ENCODE assay signal across 1 cellular context in the genomic region with DNA sequence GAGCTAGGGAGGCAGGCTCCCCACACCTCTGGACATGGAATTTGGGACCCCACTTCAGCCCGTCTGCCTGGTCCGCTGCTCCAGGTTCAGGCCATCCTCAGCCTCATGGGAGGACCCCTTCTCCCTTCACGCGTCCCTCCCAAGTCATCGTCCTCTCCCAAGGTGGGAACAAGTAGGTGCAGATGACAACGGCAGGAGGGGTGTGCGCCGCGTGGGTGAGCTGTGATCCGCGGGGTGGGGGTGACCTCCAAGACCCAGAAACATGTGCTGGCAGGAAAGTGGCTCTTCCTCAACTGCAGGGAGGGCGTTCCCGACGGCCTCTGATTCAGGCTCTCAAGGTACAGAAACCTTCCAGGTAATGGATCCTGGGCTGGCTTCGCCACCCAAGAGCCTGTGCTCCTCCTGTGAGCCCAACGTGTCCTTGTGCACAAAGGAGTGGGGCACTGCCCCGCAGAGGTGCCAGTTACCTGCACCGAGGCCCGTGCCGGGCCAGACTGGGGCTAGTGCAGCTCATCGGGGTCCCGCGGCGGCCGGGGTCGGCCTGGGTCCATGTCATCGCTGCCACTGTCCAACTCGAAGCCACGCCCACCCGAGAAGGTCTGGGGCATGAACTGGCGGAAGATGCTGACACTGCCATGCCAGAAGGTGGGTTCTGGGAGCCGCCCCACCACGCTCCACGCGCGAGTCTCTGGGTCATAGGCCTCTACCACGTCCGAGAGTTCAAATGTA.
TF ChIP-seq lines count a peak whose summit lies in the region.

No MANE protein-coding gene starts in this region.

TF ChIP-seq in K562, 482 proteins besides CTCF, POLR2A, EP300 and RAD21:
- peak; percentile 2 for TF ChIP-seq RBM22 (IDR thresholded peaks at IDR 0.05; ENCODE audit: low read depth, low read length, poor library complexity, severe bottlenecking)
- TF ChIP-seq SMARCB1 (IDR thresholded peaks at IDR 0.05; ENCODE audit: insufficient read length, low read depth), result no peak
- TF ChIP-seq, protein P1, sequence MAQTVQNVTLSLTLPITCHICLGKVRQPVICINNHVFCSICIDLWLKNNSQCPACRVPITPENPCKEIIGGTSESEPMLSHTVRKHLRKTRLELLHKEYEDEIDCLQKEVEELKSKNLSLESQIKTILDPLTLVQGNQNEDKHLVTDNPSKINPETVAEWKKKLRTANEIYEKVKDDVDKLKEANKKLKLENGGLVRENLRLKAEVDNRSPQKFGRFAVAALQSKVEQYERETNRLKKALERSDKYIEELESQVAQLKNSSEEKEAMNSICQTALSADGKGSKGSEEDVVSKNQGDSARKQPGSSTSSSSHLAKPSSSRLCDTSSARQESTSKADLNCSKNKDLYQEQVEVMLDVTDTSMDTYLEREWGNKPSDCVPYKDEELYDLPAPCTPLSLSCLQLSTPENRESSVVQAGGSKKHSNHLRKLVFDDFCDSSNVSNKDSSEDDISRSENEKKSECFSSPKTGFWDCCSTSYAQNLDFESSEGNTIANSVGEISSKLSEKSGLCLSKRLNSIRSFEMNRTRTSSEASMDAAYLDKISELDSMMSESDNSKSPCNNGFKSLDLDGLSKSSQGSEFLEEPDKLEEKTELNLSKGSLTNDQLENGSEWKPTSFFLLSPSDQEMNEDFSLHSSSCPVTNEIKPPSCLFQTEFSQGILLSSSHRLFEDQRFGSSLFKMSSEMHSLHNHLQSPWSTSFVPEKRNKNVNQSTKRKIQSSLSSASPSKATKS (CRISPR knock-in tag; IDR thresholded peaks at IDR 0.05), result no peak
- TF ChIP-seq ZNF197 (CRISPR knock-in tag; IDR thresholded peaks at IDR 0.05; ENCODE audit: low read depth), result no peak
- TF ChIP-seq RBFOX2 (IDR thresholded peaks at IDR 0.05; ENCODE audit: low read depth, low read length), result peak; percentile 56
- no peak for TF ChIP-seq TEAD4 (IDR thresholded peaks at IDR 0.05; ENCODE audit: low read length)
- 0 out of 2 replicates have a peak, but pooled peaks have one; percentile 39 for TF ChIP-seq TEAD4 (CRISPR knock-in tag; IDR thresholded peaks at IDR 0.05; ENCODE audit: borderline replicate concordance)
- TF ChIP-seq MECOM (CRISPR knock-in tag; IDR thresholded peaks at IDR 0.05), result no peak
- TF ChIP-seq ZNF583 (CRISPR knock-in tag; IDR thresholded peaks at IDR 0.05), result no peak
- no peak for TF ChIP-seq CHCHD3 (CRISPR knock-in tag; IDR thresholded peaks at IDR 0.05)
- TF ChIP-seq BRD4 (IDR thresholded peaks at IDR 0.05), result no peak
- TF ChIP-seq MYNN (IDR thresholded peaks at IDR 0.05), result peak; percentile 35; the same call in 1 of the 2 replicates
- no peak for TF ChIP-seq MYNN (CRISPR knock-in tag; IDR thresholded peaks at IDR 0.05)
- TF ChIP-seq HLTF (IDR thresholded peaks at IDR 0.05), result no peak
- TF ChIP-seq POLR2G (IDR thresholded peaks at IDR 0.05; ENCODE audit: low read depth, low read length), result peak; percentile 69
- TF ChIP-seq MTA2 (IDR thresholded peaks at IDR 0.05; ENCODE audit: low read depth), result no peak
- no peak for TF ChIP-seq NCOA4 (IDR thresholded peaks at IDR 0.05; ENCODE audit: partially characterized antibody)
- 0 out of 4 replicates have a peak, but pooled peaks of 1 of the 2 experiments have one; percentile 28 for TF ChIP-seq FOXA3 (CRISPR knock-in tag; conservative IDR thresholded peaks at IDR 0.05 in 1 of 2, IDR thresholded peaks at IDR 0.05 in 1 of 2)
TF ChIP-seq in K562: peak in this region for 6.
